In the genomic region with DNA sequence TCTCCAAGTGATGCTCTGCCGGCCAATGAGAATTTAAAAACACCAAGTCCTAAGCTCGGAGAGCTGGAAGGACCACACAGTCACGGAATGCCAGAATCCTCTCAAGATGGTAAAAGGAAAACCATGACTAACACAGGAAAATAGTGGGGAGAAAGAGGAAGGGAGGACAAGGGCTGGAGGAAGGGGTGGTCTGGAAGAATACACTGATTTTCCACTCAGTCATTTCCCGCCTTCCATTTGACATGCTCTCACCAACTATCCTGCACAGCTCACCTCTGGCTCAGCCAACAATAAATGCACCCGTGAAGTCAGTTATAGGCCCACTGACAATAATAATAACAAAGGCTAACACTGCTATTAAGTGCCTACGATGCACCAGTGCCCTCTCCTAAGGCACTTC, we compare ENCODE assay signal across 20 cellular contexts. TPM values are rescaled to one million over a fixed set of nuclear protein-coding genes. Genes with fewer than 3 reads are reported as not detected.
DNase-seq lines count a peak whose midpoint lies in the region; ATAC-seq and TF ChIP-seq lines count a peak whose summit lies in the region.
"Had no signal": no experiment of that assay in that cellular context is flagged by ENCODE, and none has a peak within 500 bp of the region (broad histone marks: within the 10 kb centered on the region; RNA-seq: fewer than 3 reads in every experiment).

No MANE protein-coding gene starts in this region.

- H4K20me1 ChIP-seq in osteoblast (ENCODE audit: insufficient read depth, low read length), result peaks cover 51% of the 10 kb centered on the region

- H3K4me3 ChIP-seq in CD4-positive, CD25-positive, alpha-beta regulatory T cell (ENCODE audit: low read depth, low read length), result no peak overlapping the region
- no peak overlapping the region for H3K4me3 ChIP-seq in osteoblast (ENCODE audit: insufficient read depth, low read length)
- H3K4me3 ChIP-seq: BLaER1 had no signal

- DNase-seq in CD4-positive, CD25-positive, alpha-beta regulatory T cell, result no peak
- no peak for DNase-seq in HFFc6
- DNase-seq in endothelial cell (ENCODE audit: low spot score), result no peak
- no peak for DNase-seq in osteoblast (ENCODE audit: insufficient read length, low spot score, missing footprints)
- no peak for DNase-seq in DMS79 (lab: John Stamatoyannopoulos, UW)
- no peak for DNase-seq in AML-193 (lab: John Stamatoyannopoulos, UW)
- DNase-seq in stimulated activated CD8-positive, alpha-beta memory T cell treated with anti-CD3 and anti-CD28 coated beads, Interleukin-4, amount 100 ng/mL, for 48 hours, result no peak
- DNase-seq: Caco-2; CD4-positive, alpha-beta memory T cell; DMS 273 treated with DMSO at 0.1 percent for 48 hours; DND-41; KG1; NCI-H1092; NCI-H1436; NCI-H187 treated with DMSO at 0.1 percent for 48 hours; NCI-H2227 treated with DMSO at 0.1 percent for 48 hours; NCI-H510A treated with DMSO at 0.1 percent for 48 hours; NCI-H748 treated with DMSO at 0.1 percent for 48 hours had no signal

- H3K27me3 ChIP-seq in CD4-positive, CD25-positive, alpha-beta regulatory T cell (ENCODE audit: control insufficient read depth, insufficient read depth, low read length), result no peaks in the 10 kb centered on the region
- H3K27me3 ChIP-seq in osteoblast (ENCODE audit: insufficient read depth, low read length), result no peaks in the 10 kb centered on the region
- H3K27me3 ChIP-seq: BLaER1 had no signal

- H3K27me3 Mint-ChIP-seq in CD4-positive, CD25-positive, alpha-beta regulatory T cell, result no peaks in the 10 kb centered on the region
- H3K27me3 Mint-ChIP-seq in HFFc6 (ENCODE audit: insufficient read depth) (no peaks in the 10 kb centered on the region), endothelial cell (ENCODE audit: unreplicated experiment) (peaks cover 1% of the 10 kb centered on the region)
- H3K27me3 Mint-ChIP-seq: CD4-positive, alpha-beta memory T cell had no signal

- peak overlapping the region in 2 of 3 donors; percentile 34 to 43 for H3K27ac Mint-ChIP-seq in CD4-positive, CD25-positive, alpha-beta regulatory T cell
- peak overlapping the region; percentile 42; the same call in 1 of the 2 replicates for H3K27ac Mint-ChIP-seq in HFFc6
- H3K27ac Mint-ChIP-seq in endothelial cell (ENCODE audit: unreplicated experiment), result peak overlapping the region; percentile 64

- no peak for TF ChIP-seq CTCF in HFFc6 (IDR thresholded peaks at IDR 0.05)
- no peak for TF ChIP-seq CTCF in endothelial cell (IDR thresholded peaks at IDR 0.05; ENCODE audit: unreplicated experiment)
- TF ChIP-seq CTCF in osteoblast (IDR thresholded peaks at IDR 0.05; ENCODE audit: extremely low read depth, low read depth, low read length), result no peak

- H3K9me3 ChIP-seq in CD4-positive, CD25-positive, alpha-beta regulatory T cell (ENCODE audit: control insufficient read depth in 2 of 2, low read length in 2 of 2), result no peaks in the 10 kb centered on the region
- H3K9me3 ChIP-seq in osteoblast (ENCODE audit: low read depth, low read length), result no peaks in the 10 kb centered on the region
- H3K9me3 ChIP-seq: BLaER1, Caco-2 had no signal

- peaks cover 33 to 59% (median 38%) of the 10 kb centered on the region in 4 donors for H3K4me1 Mint-ChIP-seq in CD4-positive, CD25-positive, alpha-beta regulatory T cell
- peaks cover 73% of the 10 kb centered on the region for H3K4me1 Mint-ChIP-seq in HFFc6 (ENCODE audit: low read depth)
- H3K4me1 Mint-ChIP-seq in endothelial cell (ENCODE audit: unreplicated experiment), result peaks cover 27% of the 10 kb centered on the region

- no peaks in the 10 kb centered on the region for H3K9me3 Mint-ChIP-seq in CD4-positive, CD25-positive, alpha-beta regulatory T cell
- no peaks in the 10 kb centered on the region for H3K9me3 Mint-ChIP-seq in HFFc6
- no peaks in the 10 kb centered on the region for H3K9me3 Mint-ChIP-seq in endothelial cell (ENCODE audit: unreplicated experiment)
- H3K9me3 Mint-ChIP-seq: CD4-positive, alpha-beta memory T cell had no signal

- no peaks in the 10 kb centered on the region for H3K36me3 ChIP-seq in CD4-positive, CD25-positive, alpha-beta regulatory T cell (ENCODE audit: control insufficient read depth, insufficient read depth, low read length)
- H3K36me3 ChIP-seq in osteoblast (ENCODE audit: insufficient read depth, low read length), result no peaks in the 10 kb centered on the region

- H2AFZ ChIP-seq in osteoblast (ENCODE audit: low read length), result no peak overlapping the region

- H3K79me2 ChIP-seq in osteoblast (ENCODE audit: insufficient read depth, low read length), result peaks cover 88% of the 10 kb centered on the region

- H3K4me3 Mint-ChIP-seq in CD4-positive, CD25-positive, alpha-beta regulatory T cell, result no peak overlapping the region
- H3K4me3 Mint-ChIP-seq in HFFc6 (no peak overlapping the region), endothelial cell (ENCODE audit: unreplicated experiment) (no peak overlapping the region)
- H3K4me3 Mint-ChIP-seq: CD4-positive, alpha-beta memory T cell had no signal

- ATAC-seq in CD4-positive, CD25-positive, alpha-beta regulatory T cell (ENCODE audit: low read depth in 2 of 2), result no peak
- ATAC-seq: HCT116 had no signal

- no peaks in the 10 kb centered on the region for H3K4me1 ChIP-seq in CD4-positive, CD25-positive, alpha-beta regulatory T cell (ENCODE audit: control insufficient read depth, insufficient read depth, low read length, poor library complexity, severe bottlenecking)
- H3K4me1 ChIP-seq in osteoblast (ENCODE audit: insufficient read depth, low read length), result peaks cover 16% of the 10 kb centered on the region
- H3K4me1 ChIP-seq: Caco-2 had no signal

- no peak overlapping the region for H3K4me2 ChIP-seq in osteoblast (ENCODE audit: insufficient read depth, low read length)
- H3K4me2 ChIP-seq: BLaER1 had no signal

- H3K36me3 Mint-ChIP-seq in CD4-positive, CD25-positive, alpha-beta regulatory T cell, result peaks cover 3% of the 10 kb centered on the region
- peaks cover 15% of the 10 kb centered on the region for H3K36me3 Mint-ChIP-seq in HFFc6 (ENCODE audit: low read depth)
- H3K36me3 Mint-ChIP-seq in endothelial cell (ENCODE audit: low read depth, unreplicated experiment), result no peaks in the 10 kb centered on the region
- H3K36me3 Mint-ChIP-seq: CD4-positive, alpha-beta memory T cell had no signal

- H3K27ac ChIP-seq in CD4-positive, CD25-positive, alpha-beta regulatory T cell (ENCODE audit: insufficient read depth, low read length, poor library complexity, severe bottlenecking), result no peak overlapping the region
- H3K27ac ChIP-seq in osteoblast (ENCODE audit: low read depth, low read length), result peak overlapping the region; percentile 11
- H3K27ac ChIP-seq: BLaER1 had no signal

RNA-seq across cellular contexts. Expression of a gene that starts 31.5 kb away (rescaled TPM):
- 29.9 TPM for total RNA-seq in CD4-positive, CD25-positive, alpha-beta regulatory T cell
- 1 to 10 TPM; 3.6 to 7.7 (median 4.8) TPM for polyA plus RNA-seq in CD4-positive, CD25-positive, alpha-beta regulatory T cell
- total RNA-seq in HFFc6 (2021; fragmentation: NEBNext Ultra II Directional; extraction: Animal tissue kit (Norgen Biotek cat#: 25700)), result 100 to 1,000 TPM; 134 to 174 (median 144) TPM
- total RNA-seq in endothelial cell (ENCODE audit: unreplicated experiment) (17.4 TPM), osteoblast (24.2 and 25.7 TPM in 2 replicates)
